In the genomic region with DNA sequence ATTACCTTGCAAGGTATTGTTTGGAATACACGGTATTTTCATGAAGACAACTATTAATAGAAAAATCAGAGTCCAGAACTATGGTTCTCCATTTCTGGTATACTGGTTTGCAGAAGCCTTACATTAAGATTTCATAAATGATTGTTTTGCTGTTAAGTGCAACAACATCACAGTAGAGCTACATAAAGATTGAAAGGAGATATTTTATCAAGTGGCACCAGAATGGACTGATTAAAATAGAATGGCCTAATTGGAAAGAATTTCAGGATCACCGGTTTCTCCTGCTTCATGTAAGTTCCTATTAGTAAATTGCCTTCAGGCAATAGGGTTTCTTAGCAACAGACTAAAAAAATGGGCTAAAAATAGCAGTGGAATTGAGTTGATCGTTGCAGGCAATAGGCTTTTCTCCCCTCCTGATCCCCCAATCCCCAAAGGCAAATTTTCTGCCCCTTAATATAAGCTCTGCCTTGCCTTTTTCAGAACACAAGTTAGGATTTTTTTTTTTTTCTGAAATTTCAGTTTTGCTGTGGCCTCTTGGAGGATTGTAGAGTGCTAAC, we compare ENCODE assay signal across 8 cellular contexts. TPM values are rescaled to one million over a fixed set of nuclear protein-coding genes. Genes with fewer than 3 reads are reported as not detected.
A peak's percentile ranks its signal among the peaks of the same experiment; 100 is the strongest.
DNase-seq lines count a peak whose midpoint lies in the region; ATAC-seq and TF ChIP-seq lines count a peak whose summit lies in the region.

No MANE protein-coding gene starts in this region.

- H3K36me3 ChIP-seq in tibial artery = no peaks in the 10 kb centered on the region

- H3K4me1 ChIP-seq in tibial artery = peaks cover 0 to 44% (median 32%) of the 10 kb centered on the region in 4 donors

- intact Hi-C loops in tibial artery (cut with DNase I; ENCODE audit: low total_unique reads) = loop anchor here (5.0 kb wide), 1 partner anchor 90 kb away; the partner anchor contains the start of gene TMEM45A

- H3K27me3 Mint-ChIP-seq in activated T-cell treated with anti-CD3 and anti-CD28 coated beads, Interleukin-2, amount 50 U/mL, for 72 hours (ENCODE audit: low read depth) = no peaks in the 10 kb centered on the region

- peak overlapping the region; percentile 100 for H3K27ac Mint-ChIP-seq in activated T-cell treated with anti-CD3 and anti-CD28 coated beads, Interleukin-2, amount 50 U/mL, for 72 hours

- H3K27ac ChIP-seq in tibial artery = peak overlapping the region; percentile 95 to 99

- H3K9me3 Mint-ChIP-seq in activated T-cell treated with anti-CD3 and anti-CD28 coated beads, Interleukin-2, amount 50 U/mL, for 72 hours = peaks cover under 1 to 1% of the 10 kb centered on the region in 2 donors

- H3K36me3 Mint-ChIP-seq in activated T-cell treated with anti-CD3 and anti-CD28 coated beads, Interleukin-2, amount 50 U/mL, for 72 hours (ENCODE audit: insufficient read depth in 2 of 2) = peaks cover 7 to 11% of the 10 kb centered on the region in 2 donors

- TF ChIP-seq CTCF in tibial artery (IDR thresholded peaks at IDR 0.05) = no peak

- no peak for ATAC-seq in activated T-cell treated with anti-CD3 and anti-CD28 coated beads, Interleukin-2, amount 50 U/mL, for 72 hours (replicated peaks in 1 of 2)
- ATAC-seq in GM18511 (IDR thresholded peaks at IDR 0.05; ENCODE audit: unreplicated experiment) = no peak

- peaks cover 73% of the 10 kb centered on the region for H3K4me1 Mint-ChIP-seq in activated T-cell treated with anti-CD3 and anti-CD28 coated beads, Interleukin-2, amount 50 U/mL, for 72 hours (ENCODE audit: low read depth)

- no peak for DNase-seq in activated T-cell treated with anti-CD3 and anti-CD28 coated beads, Interleukin-2, amount 50 U/mL, for 72 hours
- DNase-seq in activated T-cell treated with anti-CD3 and anti-CD28 coated beads for 4 hours (no peak), NCI-H2227 (lab: John Stamatoyannopoulos, UW; ENCODE audit: unreplicated experiment) (peak; percentile 41), astrocyte of the hippocampus (ENCODE audit: low read depth, low spot score) (peak; percentile 39), kidney tubule cell (ENCODE audit: low spot score) (peak; percentile 7), tibial artery (no peak)
- DNase-seq in stimulated activated CD4-positive, alpha-beta T cell treated with anti-CD3 and anti-CD28 coated beads, Interleukin-4, amount 100 ng/mL, for 24 hours = no peak

- H3K4me3 ChIP-seq in tibial artery = peak overlapping the region; percentile 97 to 99

- H3K4me3 Mint-ChIP-seq in activated T-cell treated with anti-CD3 and anti-CD28 coated beads, Interleukin-2, amount 50 U/mL, for 72 hours = peak overlapping the region; percentile 93 to 100

- H3K27me3 ChIP-seq in tibial artery = no peaks in the 10 kb centered on the region

- peaks cover 0 to 7% (median 0%) of the 10 kb centered on the region in 3 donors for H3K9me3 ChIP-seq in tibial artery

RNA-seq across cellular contexts. Expression of gene LNP1, which starts 0.9 kb away (rescaled TPM):
- 1 to 10 TPM; 3.1 to 3.2 TPM for total RNA-seq in activated T-cell treated with anti-CD3 and anti-CD28 coated beads, Interleukin-2, amount 50 U/mL, for 72 hours

RNA-seq across cellular contexts. Expression of gene TOMM70, which starts 1.3 kb away (rescaled TPM):
- 10 to 100 TPM; 42.9 to 48.1 TPM for total RNA-seq in activated T-cell treated with anti-CD3 and anti-CD28 coated beads, Interleukin-2, amount 50 U/mL, for 72 hours

Comparison
In these comparisons a context has a peak if more than half of its experiments do, and no peak if none do; other contexts are left out.
1. DNase-seq: peak in NCI-H2227 (single experiment), astrocyte of the hippocampus (single experiment) and kidney tubule cell (single experiment); none in activated T-cell treated with anti-CD3 and anti-CD28 coated beads, Interleukin-2, amount 50 U/mL, for 72 hours (0 of 2), activated T-cell treated with anti-CD3 and anti-CD28 coated beads for 4 hours (single experiment), tibial artery (0 of 2) and stimulated activated CD4-positive, alpha-beta T cell treated with anti-CD3 and anti-CD28 coated beads, Interleukin-4, amount 100 ng/mL, for 24 hours (single experiment).